In the genomic region with DNA sequence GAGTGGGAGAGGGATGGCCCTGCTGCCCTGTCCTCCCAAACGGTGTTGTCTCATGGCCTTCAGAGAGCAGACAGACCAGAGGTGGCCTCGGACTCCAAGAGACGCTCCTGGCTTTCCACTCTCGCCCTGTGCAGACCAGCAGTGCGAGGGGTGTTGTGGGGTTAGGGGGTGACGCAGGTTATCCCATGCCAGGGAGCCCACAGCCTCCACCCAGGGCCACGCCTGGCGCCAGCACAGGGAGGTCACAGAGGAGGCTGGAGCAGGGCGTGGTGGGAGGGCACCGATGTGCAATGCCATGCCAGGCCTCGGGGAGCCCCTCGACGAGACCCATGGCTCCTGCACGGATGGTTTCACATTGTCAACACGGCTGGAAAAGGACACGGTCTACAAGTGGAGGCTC, we compare ENCODE assay signal across 25 cellular contexts. TPM values are rescaled to one million over a fixed set of nuclear protein-coding genes. Genes with fewer than 3 reads are reported as not detected.
DNase-seq lines count a peak whose midpoint lies in the region; TF ChIP-seq lines count a peak whose summit lies in the region.
"Had no signal": no experiment of that assay in that cellular context is flagged by ENCODE, and none has a peak within 500 bp of the region (broad histone marks: within the 10 kb centered on the region; RNA-seq: fewer than 3 reads in every experiment).

No MANE protein-coding gene starts in this region.

- H3K4me3 Mint-ChIP-seq in dendritic cell treated with granulocyte-macrophage colony-stimulating factor and Interleukin-4, amounts not matched to agents 40 ng/mL and 50 ng/mL, for 4 days: no peak overlapping the region
- H3K4me3 Mint-ChIP-seq in CD8-positive, alpha-beta memory T cell: no peak overlapping the region
- H3K4me3 Mint-ChIP-seq: activated CD4-positive, alpha-beta T cell treated with anti-CD3 and anti-CD28 coated beads, Interleukin-2, amount 10 ng/mL, durations not matched to agents 7 days and 5 days; activated naive CD4-positive, alpha-beta T cell treated with anti-CD3 and anti-CD28 coated beads for 36 hours had no signal

- H3K27ac Mint-ChIP-seq in dendritic cell treated with granulocyte-macrophage colony-stimulating factor and Interleukin-4, amounts not matched to agents 40 ng/mL and 50 ng/mL, for 4 days: peak overlapping the region; percentile 94
- H3K27ac Mint-ChIP-seq in CD8-positive, alpha-beta memory T cell: no peak overlapping the region
- H3K27ac Mint-ChIP-seq: activated CD4-positive, alpha-beta T cell treated with anti-CD3 and anti-CD28 coated beads, Interleukin-2, amount 10 ng/mL, durations not matched to agents 7 days and 5 days; activated naive CD4-positive, alpha-beta T cell treated with anti-CD3 and anti-CD28 coated beads for 36 hours; progenitor cell of endocrine pancreas had no signal

- CTCF ChIA-PET in CD8-positive, alpha-beta memory T cell (lab: Charles Lee): no interaction called here

- DNase-seq in left ventricle myocardium inferior: no peak
- no peak for DNase-seq in right atrium auricular region (ENCODE audit: low spot score)
- no peak for DNase-seq in stimulated activated CD4-positive, alpha-beta T cell treated with anti-CD3 and anti-CD28 coated beads, Interleukin-15, amount 100 ng/mL, for 24 hours
- no peak for DNase-seq in RPMI8226
- no peak for DNase-seq in midbrain (lab: John Stamatoyannopoulos, UW)
- DNase-seq in CD8-positive, alpha-beta memory T cell: no peak
- DNase-seq: activated CD4-positive, alpha-beta T cell treated with anti-CD3 and anti-CD28 coated beads, Interleukin-2, amount 10 ng/mL, durations not matched to agents 7 days and 5 days; activated CD8-positive, alpha-beta memory T cell treated with anti-CD3 and anti-CD28 coated beads, Interleukin-2, amount 50 U/mL, for 48 hours; activated naive CD4-positive, alpha-beta T cell treated with anti-CD3 and anti-CD28 coated beads for 36 hours; central memory CD4-positive, alpha-beta T cell; DMS153; foreskin keratinocyte; kidney; MM.1S; NCI-H1694; NCI-H2171 treated with DMSO at 0.1 percent for 48 hours; NCI-H748 treated with DMSO at 0.1 percent for 48 hours; SIG-M5; small intestine; stimulated activated CD4-positive, alpha-beta T cell treated with anti-CD3 and anti-CD28 coated beads, Interleukin-4, amount 100 ng/mL, for 1 hour; T-helper 1 cell; uterus had no signal

- H3K4me1 Mint-ChIP-seq in dendritic cell treated with granulocyte-macrophage colony-stimulating factor and Interleukin-4, amounts not matched to agents 40 ng/mL and 50 ng/mL, for 4 days (ENCODE audit: low read depth): peaks cover 85% of the 10 kb centered on the region
- peaks cover 40 to 77% (median 56%) of the 10 kb centered on the region in 3 donors for H3K4me1 Mint-ChIP-seq in CD8-positive, alpha-beta memory T cell

- H3K27me3 ChIP-seq in left ventricle myocardium inferior (ENCODE audit: low read depth) (no peaks in the 10 kb centered on the region), right atrium auricular region (no peaks in the 10 kb centered on the region), neutrophil (no peaks in the 10 kb centered on the region)
- H3K27me3 ChIP-seq in CD8-positive, alpha-beta memory T cell (ENCODE audit: insufficient read depth, low read length, poor library complexity, severe bottlenecking): no peaks in the 10 kb centered on the region
- H3K27me3 ChIP-seq: foreskin keratinocyte, uterus had no signal

- H3K36me3 ChIP-seq in left ventricle myocardium inferior (no peaks in the 10 kb centered on the region), right atrium auricular region (no peaks in the 10 kb centered on the region), neutrophil (no peaks in the 10 kb centered on the region)
- H3K36me3 ChIP-seq in CD8-positive, alpha-beta memory T cell (ENCODE audit: insufficient read depth, low read length): no peaks in the 10 kb centered on the region
- H3K36me3 ChIP-seq: uterus had no signal

- POLR2A ChIA-PET in CD8-positive, alpha-beta memory T cell (lab: Charles Lee): no interaction called here

- H3K27ac ChIP-seq in left ventricle myocardium inferior (replicated peaks) (peak overlapping the region; percentile 86), right atrium auricular region (peak overlapping the region in 1 of 2 donors; percentile 44), neutrophil (peak overlapping the region; percentile 86)
- no peak overlapping the region for H3K27ac ChIP-seq in CD8-positive, alpha-beta memory T cell (ENCODE audit: low read depth, low read length)
- H3K27ac ChIP-seq: foreskin keratinocyte had no signal

- H3K27me3 Mint-ChIP-seq in dendritic cell treated with granulocyte-macrophage colony-stimulating factor and Interleukin-4, amounts not matched to agents 40 ng/mL and 50 ng/mL, for 4 days: peaks cover 11% of the 10 kb centered on the region
- no peaks in the 10 kb centered on the region for H3K27me3 Mint-ChIP-seq in CD8-positive, alpha-beta memory T cell
- H3K27me3 Mint-ChIP-seq: activated CD4-positive, alpha-beta T cell treated with anti-CD3 and anti-CD28 coated beads, Interleukin-2, amount 10 ng/mL, durations not matched to agents 7 days and 5 days; progenitor cell of endocrine pancreas had no signal

- H3K9me3 ChIP-seq in left ventricle myocardium inferior (replicated peaks) (no peaks in the 10 kb centered on the region), right atrium auricular region (peaks cover 0 to 4% of the 10 kb centered on the region in 2 donors), neutrophil (no peaks in the 10 kb centered on the region)
- H3K9me3 ChIP-seq in CD8-positive, alpha-beta memory T cell (ENCODE audit: low read length): no peaks in the 10 kb centered on the region
- H3K9me3 ChIP-seq: uterus had no signal

- H3K4me3 ChIP-seq in left ventricle myocardium inferior: no peak overlapping the region
- no peak overlapping the region for H3K4me3 ChIP-seq in right atrium auricular region
- H3K4me3 ChIP-seq in neutrophil (ENCODE audit: low read depth in 1 of 2, low read length in 1 of 2): peak overlapping the region in 1 of 2 experiments; percentile 50
- no peak overlapping the region for H3K4me3 ChIP-seq in CD8-positive, alpha-beta memory T cell (ENCODE audit: low read length)
- H3K4me3 ChIP-seq: uterus had no signal

- H3K9me3 Mint-ChIP-seq in dendritic cell treated with granulocyte-macrophage colony-stimulating factor and Interleukin-4, amounts not matched to agents 40 ng/mL and 50 ng/mL, for 4 days: no peaks in the 10 kb centered on the region
- peaks cover 0 to 8% (median 0%) of the 10 kb centered on the region in 5 donors for H3K9me3 Mint-ChIP-seq in CD8-positive, alpha-beta memory T cell
- H3K9me3 Mint-ChIP-seq: activated naive CD4-positive, alpha-beta T cell treated with anti-CD3 and anti-CD28 coated beads for 36 hours had no signal

- H3K4me1 ChIP-seq in left ventricle myocardium inferior: peaks cover 100% of the 10 kb centered on the region
- peaks cover 0 to 88% of the 10 kb centered on the region in 2 donors for H3K4me1 ChIP-seq in right atrium auricular region
- peaks cover 90 to 93% of the 10 kb centered on the region in 2 experiments for H3K4me1 ChIP-seq in neutrophil (ENCODE audit: control insufficient read depth in 1 of 2, insufficient read depth in 1 of 2, low read depth in 1 of 2, low read length in 1 of 2)
- H3K4me1 ChIP-seq in CD8-positive, alpha-beta memory T cell (ENCODE audit: insufficient read depth, low read length): peaks cover 29% of the 10 kb centered on the region

- no peak for TF ChIP-seq CTCF in left ventricle myocardium inferior (IDR thresholded peaks at IDR 0.05; ENCODE audit: borderline replicate concordance)
- no peak for TF ChIP-seq CTCF in right atrium auricular region (IDR thresholded peaks at IDR 0.05)
- TF ChIP-seq CTCF in neutrophil (IDR thresholded peaks at IDR 0.05): no peak

- intact Hi-C loops in left ventricle myocardium inferior (cut with micrococcal nuclease): no loop called here
- intact Hi-C loops in dendritic cell treated with granulocyte-macrophage colony-stimulating factor and Interleukin-4, amounts not matched to agents 40 ng/mL and 50 ng/mL, for 4 days (cut with micrococcal nuclease): no loop called here

- H3K36me3 Mint-ChIP-seq in dendritic cell treated with granulocyte-macrophage colony-stimulating factor and Interleukin-4, amounts not matched to agents 40 ng/mL and 50 ng/mL, for 4 days (ENCODE audit: low read depth): peaks cover 7% of the 10 kb centered on the region
- peaks cover 0 to 4% (median 3%) of the 10 kb centered on the region in 3 donors for H3K36me3 Mint-ChIP-seq in CD8-positive, alpha-beta memory T cell

RNA-seq across cellular contexts. Expression of gene INPP5A, which starts 52.1 kb away (rescaled TPM):
- total RNA-seq in left ventricle myocardium inferior: 105 TPM
- total RNA-seq in right atrium auricular region: 100 to 1,000 TPM; 116 to 143 TPM
- total RNA-seq in CD8-positive, alpha-beta memory T cell: 1 to 10 TPM; 4.8 to 6.1 TPM
- polyA plus RNA-seq in CD8-positive, alpha-beta memory T cell: 1.1 TPM

Comparison
In these comparisons a context has a peak if more than half of its experiments do, and no peak if none do; other contexts are left out.
1. RNA of gene INPP5A, which starts 52.1 kb away (total RNA-seq): 116 to 143 TPM in right atrium auricular region and 105 TPM in left ventricle myocardium inferior (single experiment); 4.8 to 6.1 TPM in CD8-positive, alpha-beta memory T cell; every median in the first group is over 10 times any median in the second.